8 cellular contexts compared by ENCODE assay signal in the genomic region with DNA sequence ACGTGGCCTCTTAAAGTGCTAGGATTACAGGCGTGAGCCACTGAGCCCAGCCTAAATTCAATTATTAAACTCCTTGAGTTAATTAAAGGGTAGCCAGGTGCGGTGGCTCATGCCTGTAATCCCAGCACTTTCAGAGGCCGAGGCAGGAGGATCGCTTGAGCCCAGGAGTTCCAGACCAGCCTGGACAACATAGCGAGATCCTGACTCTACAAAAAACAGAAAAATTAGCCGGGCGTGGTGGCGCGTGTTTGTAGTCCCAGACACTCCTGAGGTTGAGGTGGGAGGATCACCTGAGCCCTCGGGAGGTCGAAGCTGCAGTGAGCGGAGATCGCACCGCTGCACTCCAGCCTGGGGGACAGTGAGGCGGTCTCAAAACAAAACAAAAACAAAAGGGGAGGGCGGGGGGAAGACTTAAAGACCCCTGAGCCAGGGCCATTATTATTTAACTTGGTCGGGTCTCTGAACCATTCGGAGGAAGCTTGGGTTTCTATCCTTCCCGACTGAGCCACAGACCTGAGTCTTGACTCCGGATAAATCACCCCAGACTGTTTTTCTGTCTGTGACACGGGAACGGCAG. TPM values are rescaled to one million over a fixed set of nuclear protein-coding genes. Genes with fewer than 3 reads are reported as not detected.
DNase-seq lines count a peak whose midpoint lies in the region; ATAC-seq and TF ChIP-seq lines count a peak whose summit lies in the region.

No MANE protein-coding gene starts in this region.

- ATAC-seq in heart right ventricle (peak in 1 of 8 donors; percentile 6), left cardiac atrium (no peak), HG03095 (IDR thresholded peaks at IDR 0.05; ENCODE audit: unreplicated experiment) (no peak), GM21786 (IDR thresholded peaks at IDR 0.05; ENCODE audit: unreplicated experiment) (no peak)

- H3K27me3 ChIP-seq in heart right ventricle = no peaks in the 10 kb centered on the region

- H3K27ac Mint-ChIP-seq in brain = peak overlapping the region; percentile 100

- WGBS in heart right ventricle, 2 donors = 28 to 29% methylated on average over 23 of the region's 23 CpGs
- WGBS in mesodermal cell (ENCODE audit: insufficient coverage in 2 of 2), 2 experiments = 35 to 38% methylated on average over 20 to 21 of the region's 23 CpGs

- intact Hi-C loops in heart right ventricle (cut with DNase I) = loop anchor here in 3 of 10 donors (2.0 to 10.0 kb wide), 3 partner anchors 22 to 70 kb away; partner anchors contain the start of genes CTF1 (in 2 of the 3) and FBXL19 (in 1 of the 3)
- intact Hi-C loops in left cardiac atrium (cut with DNase I) = no loop called here

- H3K4me1 Mint-ChIP-seq in brain = peaks cover 35% of the 10 kb centered on the region

- H3K36me3 ChIP-seq in heart right ventricle = peaks cover 0 to 32% (median 5%) of the 10 kb centered on the region in 9 donors
- H3K36me3 ChIP-seq in mesodermal cell (ENCODE audit: control insufficient read depth, insufficient read depth, low read length) = peaks cover 25% of the 10 kb centered on the region

- no peaks in the 10 kb centered on the region for H3K9me3 Mint-ChIP-seq in brain

- H3K27ac ChIP-seq in heart right ventricle = peak overlapping the region; percentile 63 to 98 (median 94)
- H3K27ac ChIP-seq in mesodermal cell (ENCODE audit: low read depth, low read length, severe bottlenecking) = peak overlapping the region; percentile 95

- DNase-seq in heart right ventricle (no peak), left cardiac atrium (no peak), superior temporal gyrus (ENCODE audit: extremely low spot score) (no peak), G401 (ENCODE audit: low spot score) (no peak)

- H3K9me3 ChIP-seq in heart right ventricle (no peaks in the 10 kb centered on the region), mesodermal cell (ENCODE audit: control insufficient read depth, low read length) (no peaks in the 10 kb centered on the region)

- H3K4me3 ChIP-seq in heart right ventricle = peak overlapping the region; percentile 48 to 91 (median 82)
- peak overlapping the region; percentile 93 for H3K4me3 ChIP-seq in mesodermal cell (ENCODE audit: extremely low read depth, insufficient read depth, low read length, poor library complexity, severe bottlenecking)

- TF ChIP-seq CTCF in heart right ventricle (IDR thresholded peaks at IDR 0.05) (no peak), brain (conservative IDR thresholded peaks at IDR 0.05) (no peak)

- in situ Hi-C loops in G401 (cut with HindIII; ENCODE audit: low sequenced_read_pairs) = no loop called here

- peaks cover 37% of the 10 kb centered on the region for H3K36me3 Mint-ChIP-seq in brain

- peak overlapping the region; percentile 91 to 99 (median 97) for H3K4me3 Mint-ChIP-seq in brain

- peaks cover 2% of the 10 kb centered on the region for H3K27me3 Mint-ChIP-seq in brain

- H3K4me1 ChIP-seq in heart right ventricle (peaks cover 9 to 35% (median 24%) of the 10 kb centered on the region in 9 donors), mesodermal cell (ENCODE audit: control insufficient read depth, insufficient read depth, low read length, poor library complexity, severe bottlenecking) (peaks cover 6% of the 10 kb centered on the region)

RNA-seq across cellular contexts. Expression of gene BCL7C, which starts 19.5 kb away (rescaled TPM):
- total RNA-seq in heart right ventricle (10 to 100 TPM; 24.2 to 31.3 (median 27.0) TPM), left cardiac atrium (10 to 100 TPM; 20.9 to 27.9 TPM)
- polyA plus RNA-seq in heart right ventricle (10 to 100 TPM; 30.5 to 68.8 TPM), brain (ENCODE audit: insufficient read depth, low read depth, low replicate concordance) (37.1 TPM)
- polyA plus RNA-seq in mesodermal cell (2013, experiment 1 of 2) = 40.1 TPM
- 34.2 TPM for polyA plus RNA-seq in mesodermal cell (2013, experiment 2 of 2)
- 58.1 and 89.3 TPM in 2 replicates for total RNA-seq in G401 (2014; rRNA removed; shearing (Covaris generic))

RNA-seq across cellular contexts. Expression of gene CTF1, which starts 22.1 kb away (rescaled TPM):
- 10 to 100 TPM in 9 of 10 donors, 1 to 10 TPM in 1; 8.6 to 28.2 (median 19.9) TPM for total RNA-seq in heart right ventricle
- polyA plus RNA-seq in heart right ventricle = 10 to 100 TPM in 1 of 2 donors, 1 to 10 TPM in 1; 6.5 to 10.4 TPM
- 1 to 10 TPM; 6.8 to 7.3 TPM for total RNA-seq in left cardiac atrium
- polyA plus RNA-seq in brain (ENCODE audit: insufficient read depth, low read depth, low replicate concordance) = 4.1 TPM
- polyA plus RNA-seq in mesodermal cell (2013, experiment 1 of 2) = 5.8 TPM
- 5.4 TPM for polyA plus RNA-seq in mesodermal cell (2013, experiment 2 of 2)
- total RNA-seq in G401 (2014; rRNA removed; shearing (Covaris generic)) = 2.1 and 2.4 TPM in 2 replicates

RNA-seq across cellular contexts. Expression of gene FBXL19, which starts 49.0 kb away (rescaled TPM):
- total RNA-seq in heart right ventricle (1 to 10 TPM; 4.1 to 8.7 (median 5.8) TPM), left cardiac atrium (10 to 100 TPM in 1 of 2 donors, 1 to 10 TPM in 1; 6.4 to 10.1 TPM)
- polyA plus RNA-seq in heart right ventricle (10 to 100 TPM in 1 of 2 donors, 1 to 10 TPM in 1; 5.4 to 14.1 TPM), brain (ENCODE audit: insufficient read depth, low read depth, low replicate concordance) (24.3 TPM)
- polyA plus RNA-seq in mesodermal cell (2013, experiment 1 of 2) = 46.4 TPM
- 39.9 TPM for polyA plus RNA-seq in mesodermal cell (2013, experiment 2 of 2)
- total RNA-seq in G401 (2014; rRNA removed; shearing (Covaris generic)) = 67.1 and 85.6 TPM in 2 replicates
